In genomic region chr2:75157435-75157834, GRCh38 we compare ENCODE assay signal across 14 cellular contexts. TPM values are rescaled to one million over a fixed set of nuclear protein-coding genes. Genes with fewer than 3 reads are reported as not detected.
DNase-seq lines count a peak whose midpoint lies in the region; ATAC-seq, FAIRE-seq and TF ChIP-seq lines count a peak whose summit lies in the region.
"Had no signal": no experiment of that assay in that cellular context is flagged by ENCODE, and none has a peak within 500 bp of the region (broad histone marks: within the 10 kb centered on the region; RNA-seq: fewer than 3 reads in every experiment).

No MANE protein-coding gene starts in this region.

- H3K4me2 ChIP-seq in osteoblast (ENCODE audit: insufficient read depth, low read length): no peak overlapping the region

- no peak overlapping the region for H3K27ac ChIP-seq in osteoblast (ENCODE audit: low read depth, low read length)

- no peak overlapping the region for H3K4me3 ChIP-seq in bronchial epithelial cell (ENCODE audit: low read depth, low read length)
- no peak overlapping the region for H3K4me3 ChIP-seq in osteoblast (ENCODE audit: insufficient read depth, low read length)
- H3K4me3 ChIP-seq: K562 had no signal

- H3K4me1 ChIP-seq in osteoblast (ENCODE audit: insufficient read depth, low read length): no peaks in the 10 kb centered on the region

- no peak for ATAC-seq in HG02885 (IDR thresholded peaks at IDR 0.05; ENCODE audit: poor library complexity, unreplicated experiment)
- ATAC-seq: K562 had no signal

- peak; percentile 10 for TF ChIP-seq CTCF in bronchial epithelial cell (IDR thresholded peaks at IDR 0.05; ENCODE audit: insufficient read depth, low read length, severe bottlenecking)
- TF ChIP-seq CTCF in osteoblast (IDR thresholded peaks at IDR 0.05; ENCODE audit: extremely low read depth, low read depth, low read length): peak; percentile 46

- no peaks in the 10 kb centered on the region for H3K79me2 ChIP-seq in osteoblast (ENCODE audit: insufficient read depth, low read length)

- no peaks in the 10 kb centered on the region for H3K9me3 ChIP-seq in osteoblast (ENCODE audit: low read depth, low read length)

- peak in 2 of 3 experiments; percentile 52 to 65 for DNase-seq in NCI-H1417 (lab: John Stamatoyannopoulos, UW)
- DNase-seq in NCI-H1417 treated with DMSO at 0.1 percent for 48 hours (lab: John Stamatoyannopoulos, UW): no peak
- peak; percentile 3 for DNase-seq in NCI-H345 treated with DMSO at 0.1 percent for 48 hours (lab: John Stamatoyannopoulos, UW; ENCODE audit: unreplicated experiment)
- peak; percentile 21 for DNase-seq in bronchial epithelial cell (ENCODE audit: low read depth)
- peak; percentile 84 for DNase-seq in osteoblast (ENCODE audit: insufficient read length, low spot score, missing footprints)
- no peak for DNase-seq in activated CD4-positive, alpha-beta T cell treated with anti-CD3 and anti-CD28 coated beads, Interleukin-2, amount 50 U/mL, for 1 hour
- no peak for DNase-seq in H4 (ENCODE audit: low spot score)
- DNase-seq: AML-193; NCI-H774; small intestine; stimulated activated CD8-positive, alpha-beta memory T cell treated with anti-CD3 and anti-CD28 coated beads, Interleukin-4, amount 100 ng/mL, for 48 hours had no signal

- FAIRE-seq in bronchial epithelial cell (lab: Jason Lieb, UNC): no peak
- FAIRE-seq: K562, small intestine, TTC549 had no signal

- H4K20me1 ChIP-seq in osteoblast (ENCODE audit: insufficient read depth, low read length): no peaks in the 10 kb centered on the region

- H3K27me3 ChIP-seq in bronchial epithelial cell (ENCODE audit: control insufficient read depth, insufficient read depth, low read length): no peaks in the 10 kb centered on the region
- no peaks in the 10 kb centered on the region for H3K27me3 ChIP-seq in osteoblast (ENCODE audit: insufficient read depth, low read length)

- H3K36me3 ChIP-seq in bronchial epithelial cell (ENCODE audit: control insufficient read depth, insufficient read depth, low read length) (no peaks in the 10 kb centered on the region), osteoblast (ENCODE audit: insufficient read depth, low read length) (no peaks in the 10 kb centered on the region)

- no peak overlapping the region for H2AFZ ChIP-seq in osteoblast (ENCODE audit: low read length)

RNA-seq across cellular contexts. Expression of gene TACR1, which starts 41.9 kb away (rescaled TPM):
- not detected in 2 replicates for total RNA-seq in bronchial epithelial cell
- total RNA-seq in osteoblast: under 0.01 and 0.29 TPM in 2 replicates
- total RNA-seq in H4 (2014; rRNA removed; shearing (Covaris generic)): 0.14 TPM in 1 of 2 replicates, not detected in the other
- total RNA-seq: K562 had no signal

Comparison
In these comparisons a context has a peak if more than half of its experiments do, and no peak if none do; other contexts are left out.
1. DNase-seq: peak in NCI-H1417 (2 of 3), NCI-H345 treated with DMSO at 0.1 percent for 48 hours (single experiment), bronchial epithelial cell (single experiment) and osteoblast (single experiment); none in NCI-H1417 treated with DMSO at 0.1 percent for 48 hours (single experiment), activated CD4-positive, alpha-beta T cell treated with anti-CD3 and anti-CD28 coated beads, Interleukin-2, amount 50 U/mL, for 1 hour (single experiment) and H4 (single experiment).